ENCODE assay signal across 32 cellular contexts in genomic region chr1:93532780-93533378, GRCh38.
"Had no signal": no experiment of that assay in that cellular context is flagged by ENCODE, and none has a peak within 500 bp of the region (broad histone marks: within the 10 kb centered on the region; RNA-seq: fewer than 3 reads in every experiment).

No MANE protein-coding gene starts in this region.

- H3K4me3 ChIP-seq: adrenal gland, body of pancreas, esophagus squamous epithelium, gastroesophageal sphincter had no signal

- H3K4me3 Mint-ChIP-seq: activated CD4-positive, alpha-beta memory T cell treated with anti-CD3 and anti-CD28 coated beads, Interleukin-2, amount 10 ng/mL, durations not matched to agents 7 days and 5 days; activated CD4-positive, alpha-beta T cell treated with anti-CD3 and anti-CD28 coated beads, Interleukin-2, amount 10 ng/mL, durations not matched to agents 7 days and 5 days; activated naive CD8-positive, alpha-beta T cell; activated T-cell treated with anti-CD3 and anti-CD28 coated beads, Interleukin-2, amount 50 U/mL, for 4 hours; activated T-helper 17 cell treated with anti-CD3 and anti-CD28 coated beads, Interleukin-2, amount 50 U/mL, for 72 hours; effector memory CD8-positive, alpha-beta T cell; T-helper 17 cell; T-helper 2 cell treated with Interferon-gamma antibody and Interleukin-4, amounts not matched to agents 5 μg/mL and 100 μg/mL, for 36 hours had no signal

- DNase-seq: activated CD4-positive, alpha-beta memory T cell treated with anti-CD3 and anti-CD28 coated beads, Interleukin-2, amount 10 ng/mL, durations not matched to agents 7 days and 5 days; activated CD4-positive, alpha-beta T cell treated with anti-CD3 and anti-CD28 coated beads for 4 hours; activated CD4-positive, alpha-beta T cell treated with anti-CD3 and anti-CD28 coated beads, Interleukin-2, amount 10 ng/mL, durations not matched to agents 7 days and 5 days; activated CD4-positive, alpha-beta T cell treated with anti-CD3 and anti-CD28 coated beads, Interleukin-2, amount 50 U/mL, for 4 hours; activated CD4-positive, CD25-positive, alpha-beta regulatory T cell; activated CD4-positive, CD25-positive, alpha-beta regulatory T cell treated with anti-CD3 and anti-CD28 coated beads, Interleukin-2, amount 50 U/mL, for 72 hours; activated CD8-positive, alpha-beta memory T cell treated with anti-CD3 and anti-CD28 coated beads for 24 hours; activated effector memory CD4-positive, alpha-beta T cell treated with Interleukin-2 at 50 U/mL for 16 hours; activated gamma-delta T cell treated with Interleukin-2 at 50 U/mL for 16 hours; activated naive CD4-positive, alpha-beta T cell treated with anti-CD3 and anti-CD28 coated beads, Interleukin-2, amount 50 U/mL, for 16 hours; activated naive CD4-positive, alpha-beta T cell treated with Interleukin-2 at 50 U/mL for 16 hours; activated T-cell treated with anti-CD3 and anti-CD28 coated beads, Interleukin-2, amount 50 U/mL, for 4 hours; adrenal gland; amygdala; aorta; body of pancreas; caudate nucleus; cortex of kidney; dermis blood vessel endothelial cell; effector CD4-positive, alpha-beta T cell; effector memory CD8-positive, alpha-beta T cell; esophagus squamous epithelium; foreskin melanocyte; head of caudate nucleus; T-helper 1 cell; T-helper 17 cell; T1000 had no signal

- ATAC-seq: activated T-cell treated with anti-CD3 and anti-CD28 coated beads, Interleukin-2, amount 50 U/mL, for 4 hours; activated T-helper 17 cell treated with anti-CD3 and anti-CD28 coated beads, Interleukin-2, amount 50 U/mL, for 72 hours; body of pancreas; effector memory CD8-positive, alpha-beta T cell; gastroesophageal sphincter; T-helper 17 cell had no signal

- H3K36me3 ChIP-seq: adrenal gland, gastroesophageal sphincter had no signal

- H3K4me1 ChIP-seq: adrenal gland, body of pancreas, esophagus squamous epithelium, gastroesophageal sphincter had no signal

- H3K27me3 Mint-ChIP-seq: activated T-helper 17 cell treated with anti-CD3 and anti-CD28 coated beads, Interleukin-2, amount 50 U/mL, for 72 hours; T-helper 17 cell had no signal

- H3K9me3 Mint-ChIP-seq: activated CD4-positive, alpha-beta memory T cell treated with anti-CD3 and anti-CD28 coated beads, Interleukin-2, amount 10 ng/mL, durations not matched to agents 7 days and 5 days; activated CD4-positive, alpha-beta T cell treated with anti-CD3 and anti-CD28 coated beads, Interleukin-2, amount 10 ng/mL, durations not matched to agents 7 days and 5 days; activated T-cell treated with anti-CD3 and anti-CD28 coated beads, Interleukin-2, amount 50 U/mL, for 4 hours; activated T-helper 17 cell treated with anti-CD3 and anti-CD28 coated beads, Interleukin-2, amount 50 U/mL, for 72 hours; effector memory CD8-positive, alpha-beta T cell; T-helper 2 cell treated with Interferon-gamma antibody and Interleukin-4, amounts not matched to agents 5 μg/mL and 100 μg/mL, for 36 hours had no signal

- H3K4me1 Mint-ChIP-seq: activated CD4-positive, alpha-beta memory T cell treated with anti-CD3 and anti-CD28 coated beads, Interleukin-2, amount 10 ng/mL, durations not matched to agents 7 days and 5 days; activated CD4-positive, alpha-beta T cell treated with anti-CD3 and anti-CD28 coated beads, Interleukin-2, amount 10 ng/mL, durations not matched to agents 7 days and 5 days; activated T-helper 17 cell treated with anti-CD3 and anti-CD28 coated beads, Interleukin-2, amount 50 U/mL, for 72 hours; T-helper 17 cell had no signal

- H3K27me3 ChIP-seq: adrenal gland, body of pancreas, esophagus squamous epithelium, gastroesophageal sphincter had no signal

- H3K27ac ChIP-seq: adrenal gland, body of pancreas, epithelial cell of prostate, esophagus squamous epithelium, gastroesophageal sphincter had no signal

- H3K9me3 ChIP-seq: adrenal gland, body of pancreas, esophagus squamous epithelium, gastroesophageal sphincter had no signal

- H3K27ac Mint-ChIP-seq: activated CD4-positive, alpha-beta memory T cell treated with anti-CD3 and anti-CD28 coated beads, Interleukin-2, amount 10 ng/mL, durations not matched to agents 7 days and 5 days; activated CD4-positive, alpha-beta T cell treated with anti-CD3 and anti-CD28 coated beads, Interleukin-2, amount 10 ng/mL, durations not matched to agents 7 days and 5 days; activated naive CD8-positive, alpha-beta T cell; activated T-helper 17 cell treated with anti-CD3 and anti-CD28 coated beads, Interleukin-2, amount 50 U/mL, for 72 hours; effector memory CD8-positive, alpha-beta T cell; T-helper 17 cell; T-helper 2 cell treated with Interferon-gamma antibody and Interleukin-4, amounts not matched to agents 5 μg/mL and 100 μg/mL, for 36 hours had no signal
